Comparison of ENCODE assay signal across 9 cellular contexts in genomic region chr14:104149617-104150141, GRCh38. TPM values are rescaled to one million over a fixed set of nuclear protein-coding genes. Genes with fewer than 3 reads are reported as not detected.
DNase-seq lines count a peak whose midpoint lies in the region; ATAC-seq and TF ChIP-seq lines count a peak whose summit lies in the region.
"Had no signal": no experiment of that assay in that cellular context is flagged by ENCODE, and none has a peak within 500 bp of the region (broad histone marks: within the 10 kb centered on the region; RNA-seq: fewer than 3 reads in every experiment).

No MANE protein-coding gene starts in this region.

- H3K27me3 ChIP-seq in heart left ventricle (no peaks in the 10 kb centered on the region), foreskin keratinocyte (no peaks in the 10 kb centered on the region), MM.1S (replicated peaks; ENCODE audit: insufficient read depth, low read length) (peaks cover 15% of the 10 kb centered on the region; the same call in 1 of the 2 replicates)

- H3K9me3 ChIP-seq in SK-N-MC (ENCODE audit: low read depth, low read length) (no peaks in the 10 kb centered on the region), heart left ventricle (no peaks in the 10 kb centered on the region), MM.1S (replicated peaks; ENCODE audit: insufficient read depth, low read length) (no peaks in the 10 kb centered on the region)

- no peak overlapping the region for H3K9ac ChIP-seq in SK-N-MC (ENCODE audit: insufficient read length)
- H3K9ac ChIP-seq in MM.1S (ENCODE audit: low read length), result no peak overlapping the region

- no peak overlapping the region for H3K4me3 Mint-ChIP-seq in activated CD4-positive, alpha-beta T cell treated with anti-CD3 and anti-CD28 coated beads for 36 hours
- H3K4me3 Mint-ChIP-seq in activated CD4-positive, alpha-beta T cell treated with anti-CD3 and anti-CD28 coated beads, Interleukin-2, amount 10 ng/mL, durations not matched to agents 24 days and 14 days, result no peak overlapping the region
- H3K4me3 Mint-ChIP-seq: naive thymus-derived CD4-positive, alpha-beta T cell had no signal

- peak overlapping the region; percentile 67; the same call in 1 of the 2 replicates for H3K27ac ChIP-seq in SK-N-MC
- H3K27ac ChIP-seq in heart left ventricle, result peak overlapping the region in 7 of 12 donors; percentile 8 to 52 (median 36)
- no peak overlapping the region for H3K27ac ChIP-seq in foreskin keratinocyte
- no peak overlapping the region for H3K27ac ChIP-seq in MM.1S (ENCODE audit: low read length)

- H3F3A ChIP-seq in MM.1S (ENCODE audit: insufficient read depth, low read length), result no peaks in the 10 kb centered on the region

- no peak for TF ChIP-seq POLR2A in heart left ventricle (IDR thresholded peaks at IDR 0.05)

- H3K36me3 Mint-ChIP-seq in activated CD4-positive, alpha-beta T cell treated with anti-CD3 and anti-CD28 coated beads for 36 hours (ENCODE audit: low read depth), result no peaks in the 10 kb centered on the region
- H3K36me3 Mint-ChIP-seq in activated CD4-positive, alpha-beta T cell treated with anti-CD3 and anti-CD28 coated beads, Interleukin-2, amount 10 ng/mL, durations not matched to agents 24 days and 14 days (ENCODE audit: low read depth), result no peaks in the 10 kb centered on the region
- H3K36me3 Mint-ChIP-seq: naive thymus-derived CD4-positive, alpha-beta T cell had no signal

- no peak for TF ChIP-seq CTCF in heart left ventricle (IDR thresholded peaks at IDR 0.05)
- no peak for TF ChIP-seq CTCF in foreskin keratinocyte (conservative IDR thresholded peaks at IDR 0.05)
- no peak for TF ChIP-seq CTCF in MM.1S (IDR thresholded peaks at IDR 0.05; ENCODE audit: low read length)

- H3K4me2 ChIP-seq in MM.1S (ENCODE audit: low read depth, low read length), result no peak overlapping the region

- peak; percentile 59 for DNase-seq in activated CD4-positive, alpha-beta T cell treated with anti-CD3 and anti-CD28 coated beads for 36 hours
- no peak for DNase-seq in activated CD4-positive, alpha-beta T cell treated with anti-CD3 and anti-CD28 coated beads, Interleukin-2, amount 10 ng/mL, durations not matched to agents 24 days and 14 days
- DNase-seq in SK-N-MC (ENCODE audit: low read depth, low spot score), result no peak
- DNase-seq in heart left ventricle, result peak in 4 of 5 donors; percentile 55 to 65 (median 63)
- peak; percentile 36 for DNase-seq in smooth muscle cell of the brain vasculature (ENCODE audit: low read depth, low spot score)
- DNase-seq in foreskin keratinocyte, result no peak
- no peak for DNase-seq in MM.1S

- intact Hi-C loops in activated CD4-positive, alpha-beta T cell treated with anti-CD3 and anti-CD28 coated beads for 36 hours (cut with DNase I, micrococcal nuclease), result no loop called here
- intact Hi-C loops in activated CD4-positive, alpha-beta T cell treated with anti-CD3 and anti-CD28 coated beads, Interleukin-2, amount 10 ng/mL, durations not matched to agents 24 days and 14 days (cut with micrococcal nuclease), result no loop called here
- intact Hi-C loops in heart left ventricle (cut with DNase I), result loop anchor here in 3 of 10 donors (10.0 kb wide), 4 partner anchors 75 to 215 kb away; no protein-coding TSS in a partner anchor

- H4K20me1 ChIP-seq in MM.1S (ENCODE audit: insufficient read depth, low read length), result no peaks in the 10 kb centered on the region

- ATAC-seq in activated CD4-positive, alpha-beta T cell treated with anti-CD3 and anti-CD28 coated beads for 36 hours, result peak; percentile 88
- ATAC-seq in heart left ventricle (peak in 3 of 4 donors; percentile 50 to 77 (median 51)), foreskin keratinocyte (no peak), GM18907 (IDR thresholded peaks at IDR 0.05; ENCODE audit: unreplicated experiment) (no peak)
- ATAC-seq: naive thymus-derived CD4-positive, alpha-beta T cell had no signal

- H3K27me3 Mint-ChIP-seq in activated CD4-positive, alpha-beta T cell treated with anti-CD3 and anti-CD28 coated beads for 36 hours, result no peaks in the 10 kb centered on the region
- H3K27me3 Mint-ChIP-seq in activated CD4-positive, alpha-beta T cell treated with anti-CD3 and anti-CD28 coated beads, Interleukin-2, amount 10 ng/mL, durations not matched to agents 24 days and 14 days, result no peaks in the 10 kb centered on the region

- POLR2A ChIA-PET in activated CD4-positive, alpha-beta T cell treated with anti-CD3 and anti-CD28 coated beads for 36 hours (lab: Charles Lee), result interaction anchor here (0.6 kb wide), 1 partner anchor 67 kb away, joined by 3 read pairs; no protein-coding TSS in a partner anchor

- no peak overlapping the region for H2AFZ ChIP-seq in MM.1S (ENCODE audit: low read length)

- H3K9me2 ChIP-seq in MM.1S (replicated peaks; ENCODE audit: insufficient read depth, low read length), result no peaks in the 10 kb centered on the region

- no peak overlapping the region for H3K27ac Mint-ChIP-seq in activated CD4-positive, alpha-beta T cell treated with anti-CD3 and anti-CD28 coated beads for 36 hours
- no peak overlapping the region for H3K27ac Mint-ChIP-seq in activated CD4-positive, alpha-beta T cell treated with anti-CD3 and anti-CD28 coated beads, Interleukin-2, amount 10 ng/mL, durations not matched to agents 24 days and 14 days
- H3K27ac Mint-ChIP-seq: naive thymus-derived CD4-positive, alpha-beta T cell had no signal

- no peaks in the 10 kb centered on the region for H3K79me2 ChIP-seq in MM.1S (ENCODE audit: low read length)

- H3K4me1 ChIP-seq in heart left ventricle (peaks cover 0 to 50% (median 18%) of the 10 kb centered on the region in 12 donors), foreskin keratinocyte (no peaks in the 10 kb centered on the region), MM.1S (ENCODE audit: low read length) (no peaks in the 10 kb centered on the region)

- peak overlapping the region; percentile 59 for H3K4me3 ChIP-seq in SK-N-MC
- peak overlapping the region in 1 of 12 donors; percentile 2 for H3K4me3 ChIP-seq in heart left ventricle
- no peak overlapping the region for H3K4me3 ChIP-seq in MM.1S (ENCODE audit: low read length)

- WGBS in heart left ventricle, 4 donors, result 42 to 51% (median 45%) methylated on average over 11 to 13 of the region's 13 CpGs

- CTCF ChIA-PET in activated CD4-positive, alpha-beta T cell treated with anti-CD3 and anti-CD28 coated beads for 36 hours (lab: Charles Lee), result interaction anchor here (0.7 kb wide), 1 partner anchor 449 kb away, joined by 3 read pairs; no protein-coding TSS in a partner anchor

- no peaks in the 10 kb centered on the region for H3K9me3 Mint-ChIP-seq in activated CD4-positive, alpha-beta T cell treated with anti-CD3 and anti-CD28 coated beads for 36 hours (ENCODE audit: low read depth)
- H3K9me3 Mint-ChIP-seq in activated CD4-positive, alpha-beta T cell treated with anti-CD3 and anti-CD28 coated beads, Interleukin-2, amount 10 ng/mL, durations not matched to agents 24 days and 14 days, result no peaks in the 10 kb centered on the region
- H3K9me3 Mint-ChIP-seq: naive thymus-derived CD4-positive, alpha-beta T cell had no signal

- no peaks in the 10 kb centered on the region for H3K4me1 Mint-ChIP-seq in activated CD4-positive, alpha-beta T cell treated with anti-CD3 and anti-CD28 coated beads for 36 hours
- H3K4me1 Mint-ChIP-seq in activated CD4-positive, alpha-beta T cell treated with anti-CD3 and anti-CD28 coated beads, Interleukin-2, amount 10 ng/mL, durations not matched to agents 24 days and 14 days, result no peaks in the 10 kb centered on the region
- H3K4me1 Mint-ChIP-seq: naive thymus-derived CD4-positive, alpha-beta T cell had no signal

- no peaks in the 10 kb centered on the region for H3K36me3 ChIP-seq in SK-N-MC (ENCODE audit: insufficient read depth, low read length)
- peaks cover 0 to 12% (median 0%) of the 10 kb centered on the region in 9 donors for H3K36me3 ChIP-seq in heart left ventricle
- no peaks in the 10 kb centered on the region for H3K36me3 ChIP-seq in MM.1S (replicated peaks; ENCODE audit: insufficient read depth, low read length)

RNA-seq across cellular contexts. Expression of gene KIF26A, which starts 11.3 kb away (rescaled TPM):
- total RNA-seq in activated CD4-positive, alpha-beta T cell treated with anti-CD3 and anti-CD28 coated beads for 36 hours, result under 1 TPM; 0.21 to 0.28 TPM
- 0.24 and 0.26 TPM in 2 replicates for total RNA-seq in activated CD4-positive, alpha-beta T cell treated with anti-CD3 and anti-CD28 coated beads, Interleukin-2, amount 10 ng/mL, durations not matched to agents 24 days and 14 days
- 10 to 100 TPM in 2 of 9 donors, 1 to 10 TPM in 7; 4.9 to 12.6 (median 7.8) TPM for total RNA-seq in heart left ventricle
- 1 to 10 TPM; 5.0 to 8.0 TPM for polyA plus RNA-seq in heart left ventricle
- 1.3 and 2.0 TPM in 2 replicates for total RNA-seq in foreskin keratinocyte
- 0.42 and 0.53 TPM in 2 replicates for polyA plus RNA-seq in foreskin keratinocyte
- polyA plus RNA-seq: naive thymus-derived CD4-positive, alpha-beta T cell had no signal

Comparison
In these comparisons a context has a peak if more than half of its experiments do, and no peak if none do; other contexts are left out.
1. DNase-seq: peak in activated CD4-positive, alpha-beta T cell treated with anti-CD3 and anti-CD28 coated beads for 36 hours (single experiment), heart left ventricle (4 of 5) and smooth muscle cell of the brain vasculature (single experiment); none in activated CD4-positive, alpha-beta T cell treated with anti-CD3 and anti-CD28 coated beads, Interleukin-2, amount 10 ng/mL, durations not matched to agents 24 days and 14 days (single experiment), SK-N-MC (single experiment), foreskin keratinocyte (0 of 2) and MM.1S (single experiment).
2. ATAC-seq: peak in activated CD4-positive, alpha-beta T cell treated with anti-CD3 and anti-CD28 coated beads for 36 hours (single experiment) and heart left ventricle (3 of 4); none in foreskin keratinocyte (single experiment) and GM18907 (single experiment).
3. H3K27ac ChIP-seq: peak in SK-N-MC (single experiment) and heart left ventricle (7 of 12); none in foreskin keratinocyte (single experiment) and MM.1S (single experiment).